ENCODE assay signal across 16 cellular contexts in genomic region chr3:73270839-73271483, GRCh38.
DNase-seq lines count a peak whose midpoint lies in the region; ATAC-seq and TF ChIP-seq lines count a peak whose summit lies in the region.
"Had no signal": no experiment of that assay in that cellular context is flagged by ENCODE, and none has a peak within 500 bp of the region (broad histone marks: within the 10 kb centered on the region; RNA-seq: fewer than 3 reads in every experiment).

No MANE protein-coding gene starts in this region.

- ATAC-seq in sciatic nerve (peak; percentile 67), HG03025 (IDR thresholded peaks at IDR 0.05; ENCODE audit: low FRiP score, unreplicated experiment) (no peak), HG02763 (IDR thresholded peaks at IDR 0.05; ENCODE audit: unreplicated experiment) (no peak)
- ATAC-seq: activated CD8-positive, alpha-beta T cell treated with anti-CD3 and anti-CD28 coated beads, Interleukin-2, amount 10 ng/mL, durations not matched to agents 7 days and 5 days; activated T-helper 17 cell treated with anti-CD3 and anti-CD28 coated beads, Interleukin-2, amount 50 U/mL, for 72 hours; stimulated activated effector memory CD8-positive, alpha-beta T cell treated with anti-CD3 and anti-CD28 coated beads, Interleukin-12 subunit alpha, Interleukin-12 subunit beta, amount 100 ng/mL, for 72 hours had no signal

- DNase-seq in DMS53 (lab: John Stamatoyannopoulos, UW) (peak; percentile 21), DMS53 treated with DMSO at 0.1 percent for 48 hours (lab: John Stamatoyannopoulos, UW; ENCODE audit: unreplicated experiment) (no peak), NCI-H2196 treated with DMSO at 0.1 percent for 48 hours (lab: John Stamatoyannopoulos, UW; ENCODE audit: unreplicated experiment) (peak; percentile 83), cerebellar cortex (ENCODE audit: low spot score) (peak; percentile 95), sciatic nerve (ENCODE audit: low spot score) (no peak), GM10266 (ENCODE audit: extremely low spot score) (no peak)
- DNase-seq: activated CD8-positive, alpha-beta T cell treated with anti-CD3 and anti-CD28 coated beads, Interleukin-2, amount 10 ng/mL, durations not matched to agents 7 days and 5 days; CD8-positive, alpha-beta memory T cell; kidney glomerular epithelial cell; NK-92 treated with Interleukin-12 subunit alpha and Interleukin-12 subunit beta, amount 100 ng/mL, for 24 hours; T-helper 1 cell; tibial artery had no signal

- TF ChIP-seq CTCF in GM10266 (IDR thresholded peaks at IDR 0.05; ENCODE audit: control insufficient read depth, insufficient read depth, low read depth, missing control alignments): no peak

- intact Hi-C loops in sciatic nerve (cut with DNase I): no loop called here

Comparison
In these comparisons a context has a peak if more than half of its experiments do, and no peak if none do; other contexts are left out.
1. DNase-seq: peak in DMS53 (single experiment), NCI-H2196 treated with DMSO at 0.1 percent for 48 hours (single experiment) and cerebellar cortex (single experiment); none in DMS53 treated with DMSO at 0.1 percent for 48 hours (single experiment), sciatic nerve (single experiment) and GM10266 (single experiment).